Comparison of ENCODE assay signal across 1 cellular context in the genomic region with DNA sequence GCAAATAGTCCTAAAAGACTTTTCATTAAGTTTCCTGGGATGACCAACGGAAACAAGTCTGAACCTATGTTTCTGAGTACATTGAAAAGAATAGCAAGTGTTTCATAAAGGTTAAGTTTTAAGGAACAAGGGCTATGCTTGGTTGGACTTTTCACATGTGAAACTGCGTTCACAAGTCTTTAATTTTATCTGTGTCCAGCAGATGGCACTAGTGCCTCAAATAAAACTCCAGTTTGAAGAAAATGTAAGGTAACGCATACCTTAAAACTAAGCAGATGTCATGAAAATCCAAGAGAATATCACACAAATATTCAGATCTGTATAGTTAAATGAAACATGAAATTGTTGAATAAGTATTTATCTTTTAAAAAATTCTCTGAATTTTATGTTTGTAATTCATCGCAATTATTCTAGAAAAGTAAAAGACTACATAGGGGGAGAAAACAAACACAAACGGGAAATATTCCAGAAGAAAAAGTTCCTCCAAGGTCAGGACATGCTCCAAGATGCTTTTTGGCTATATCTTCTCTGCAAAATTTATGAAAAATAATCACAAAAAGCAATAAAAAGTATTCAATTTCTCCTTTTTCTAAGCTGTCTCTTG.
TF ChIP-seq lines count a peak whose summit lies in the region.

No MANE protein-coding gene starts in this region.

TF ChIP-seq in HCT116, 20 proteins besides CTCF, POLR2A, EP300 and RAD21 (continued from another document):
- TF ChIP-seq TCF7L2 (IDR thresholded peaks at IDR 0.05; ENCODE audit: borderline replicate concordance, extremely low read depth, insufficient read depth, insufficient read length) (no peak), ZFX (IDR thresholded peaks at IDR 0.05) (no peak), EGR1 (IDR thresholded peaks at IDR 0.05; ENCODE audit: low read depth) (no peak)
- TF ChIP-seq, protein P1, sequence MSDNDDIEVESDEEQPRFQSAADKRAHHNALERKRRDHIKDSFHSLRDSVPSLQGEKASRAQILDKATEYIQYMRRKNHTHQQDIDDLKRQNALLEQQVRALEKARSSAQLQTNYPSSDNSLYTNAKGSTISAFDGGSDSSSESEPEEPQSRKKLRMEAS (IDR thresholded peaks at IDR 0.05), result no peak
